Comparison of ENCODE assay signal across 25 cellular contexts in genomic region chr2:21484643-21485042, GRCh38.
"Had no signal": no experiment of that assay in that cellular context is flagged by ENCODE, and none has a peak within 500 bp of the region (broad histone marks: within the 10 kb centered on the region; RNA-seq: fewer than 3 reads in every experiment).

No MANE protein-coding gene starts in this region.

- H3K27ac ChIP-seq: stomach, suprapubic skin, testis, thoracic aorta, thyroid gland, tibial artery, tibial nerve, transverse colon, upper lobe of left lung, upper lobe of right lung, uterus, vagina had no signal

- H3K4me1 ChIP-seq: stomach, suprapubic skin, testis, thyroid gland, tibial artery, tibial nerve, transverse colon, upper lobe of left lung, upper lobe of right lung, uterus, vagina had no signal

- ATAC-seq: stimulated activated effector memory CD8-positive, alpha-beta T cell treated with anti-CD3 and anti-CD28 coated beads, Interleukin-12 subunit alpha, Interleukin-12 subunit beta, amount 100 ng/mL, for 72 hours; stimulated activated memory B cell treated with anti-CD40 and anti-IgM and Interleukin-4, amounts not matched to agents 10 μg/mL and 1 μg/mL and 100 μg/mL, for 72 hours; stimulated activated naive B cell treated with anti-CD40 and anti-IgM and Interleukin-4, amounts not matched to agents 10 μg/mL and 1 μg/mL and 100 μg/mL, for 72 hours; stimulated activated naive CD8-positive, alpha-beta T cell treated with anti-CD3 and anti-CD28 coated beads, Interleukin-15, amount 100 ng/mL, for 72 hours; stimulated activated naive CD8-positive, alpha-beta T cell treated with anti-CD3 and anti-CD28 coated beads, Interleukin-15, Interleukin-2, amounts not matched to agents 100 U/mL and 50 U/mL, for 24 hours; upper lobe of right lung had no signal

- DNase-seq: stimulated activated CD4-positive, alpha-beta T cell treated with anti-CD3 and anti-CD28 coated beads, Interleukin-2, amount 100 ng/mL, for 48 hours; stimulated activated CD4-positive, alpha-beta T cell treated with anti-CD3 and anti-CD28 coated beads, Interleukin-4, amount 100 ng/mL, for 1 hour; stimulated activated CD4-positive, alpha-beta T cell treated with anti-CD3 and anti-CD28 coated beads, Interleukin-4, amount 100 ng/mL, for 24 hours; stimulated activated CD4-positive, alpha-beta T cell treated with anti-CD3 and anti-CD28 coated beads, Interleukin-4, amount 100 ng/mL, for 4 hours; stimulated activated CD8-positive, alpha-beta memory T cell treated with anti-CD3 and anti-CD28 coated beads, Interleukin-4, amount 100 ng/mL, for 48 hours; stimulated activated naive B cell treated with anti-CD40 and anti-IgM and Interleukin-4, amounts not matched to agents 10 μg/mL and 1 μg/mL and 100 μg/mL, for 72 hours; stimulated activated naive CD4-positive, alpha-beta T cell; stimulated activated naive CD4-positive, alpha-beta T cell treated with Interleukin-2 at 50 U/mL for 16 hours; stimulated activated naive CD8-positive, alpha-beta T cell treated with anti-CD3 and anti-CD28 coated beads, Interleukin-15, amount 100 ng/mL, for 72 hours; stimulated activated naive CD8-positive, alpha-beta T cell treated with anti-CD3 and anti-CD28 coated beads, Interleukin-15, Interleukin-2, amounts not matched to agents 100 U/mL and 50 U/mL, for 24 hours; stomach; substantia nigra; testis; thyroid gland; tibial artery; transverse colon; upper lobe of right lung; uterus had no signal

- H3K36me3 ChIP-seq: stomach, suprapubic skin, thoracic aorta, thyroid gland, tibial artery, tibial nerve, transverse colon, upper lobe of left lung, upper lobe of right lung, uterus, vagina had no signal

- H3K9me3 ChIP-seq: suprapubic skin, testis, thoracic aorta, thyroid gland, transverse colon, upper lobe of right lung, uterus had no signal

- H3K4me3 ChIP-seq: stomach, suprapubic skin, testis, thoracic aorta, thyroid gland, tibial artery, tibial nerve, transverse colon, upper lobe of left lung, upper lobe of right lung, uterus, vagina had no signal

- H3K27me3 ChIP-seq: stomach, suprapubic skin, testis, thyroid gland, tibial artery, tibial nerve, transverse colon, upper lobe of left lung, upper lobe of right lung, uterus, vagina had no signal
